9 cellular contexts compared by ENCODE assay signal in the genomic region with DNA sequence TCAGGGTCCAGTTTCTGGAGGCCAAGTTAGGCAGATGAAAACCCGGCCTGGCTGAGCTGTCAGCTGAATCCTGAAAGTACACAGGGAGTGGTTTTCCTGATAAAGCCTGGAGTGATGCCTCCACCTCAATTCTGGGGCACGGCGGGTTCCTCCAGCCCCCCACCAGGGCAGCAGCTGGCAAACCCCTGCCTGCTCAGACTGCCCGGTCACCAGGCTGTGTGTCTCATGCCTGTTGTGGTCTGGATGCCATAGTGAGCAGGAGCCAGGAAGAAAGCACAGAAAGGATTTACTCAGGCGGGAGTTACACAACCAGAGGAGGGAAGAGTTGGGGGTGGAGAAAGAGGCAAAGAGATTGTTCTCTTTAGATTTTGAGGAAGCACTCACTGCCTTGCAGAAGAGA.
DNase-seq lines count a peak whose midpoint lies in the region; ATAC-seq, FAIRE-seq and TF ChIP-seq lines count a peak whose summit lies in the region.
"Had no signal": no experiment of that assay in that cellular context is flagged by ENCODE, and none has a peak within 500 bp of the region (broad histone marks: within the 10 kb centered on the region; RNA-seq: fewer than 3 reads in every experiment).

No MANE protein-coding gene starts in this region.

- H3K27me3 ChIP-seq in layer of hippocampus (ENCODE audit: control insufficient read depth, insufficient read depth, low read length) (no peaks in the 10 kb centered on the region), stomach (no peaks in the 10 kb centered on the region)

- FAIRE-seq in H54 (lab: Jason Lieb, UNC): no peak

- peak; percentile 4 for TF ChIP-seq EP300 in stomach (IDR thresholded peaks at IDR 0.05)

- no peak for ATAC-seq in GM19324 (IDR thresholded peaks at IDR 0.05; ENCODE audit: low FRiP score, unreplicated experiment)

- TF ChIP-seq CTCF in astrocyte of the spinal cord (IDR thresholded peaks at IDR 0.05; ENCODE audit: low read depth, low read length) (no peak), stomach (IDR thresholded peaks at IDR 0.05) (no peak)

- peak; percentile 48 for DNase-seq in H54 (ENCODE audit: insufficient read length, low spot score)
- peak; percentile 75 for DNase-seq in astrocyte of the spinal cord (ENCODE audit: low read depth, low spot score)
- no peak for DNase-seq in stomach
- DNase-seq in NCI-H524 (lab: John Stamatoyannopoulos, UW): no peak
- DNase-seq in immature natural killer cell: no peak
- DNase-seq in stimulated activated naive CD4-positive, alpha-beta T cell (lab: John Stamatoyannopoulos, UW): no peak

- peaks cover 0 to 14% (median 10%) of the 10 kb centered on the region in 4 donors for H3K36me3 ChIP-seq in stomach

- intact Hi-C loops in stomach (cut with DNase I; ENCODE audit: low total_unique reads): no loop called here

- H3K27me3 Mint-ChIP-seq in immature natural killer cell (ENCODE audit: low read depth in 3 of 3): peaks cover 4 to 6% (median 5%) of the 10 kb centered on the region in 3 donors

- H3K4me3 Mint-ChIP-seq in immature natural killer cell: no peak overlapping the region
- H3K4me3 Mint-ChIP-seq: activated naive CD8-positive, alpha-beta T cell treated with anti-CD3 and anti-CD28 coated beads, Interleukin-2, amount 10 ng/mL, durations not matched to agents 7 days and 5 days had no signal

- WGBS in stomach, 5 donors: 36 to 46% (median 44%) methylated on average over 2 to 5 of the region's 5 CpGs

- no peak for TF ChIP-seq POLR2A in H54 (IDR thresholded peaks at IDR 0.05; ENCODE audit: low read depth, low read length)
- TF ChIP-seq POLR2A in stomach (IDR thresholded peaks at IDR 0.05): no peak

- H3K4me3 ChIP-seq in astrocyte of the spinal cord (ENCODE audit: low read depth, low read length) (no peak overlapping the region), stomach (no peak overlapping the region)

- peaks cover 4 to 67% (median 21%) of the 10 kb centered on the region in 4 donors for H3K4me1 ChIP-seq in stomach

- H3K27ac ChIP-seq in layer of hippocampus (ENCODE audit: low read depth, low read length): peak overlapping the region; percentile 25
- peak overlapping the region in 4 of 5 donors; percentile 34 to 82 (median 71) for H3K27ac ChIP-seq in stomach

- no peaks in the 10 kb centered on the region for H3K9me3 Mint-ChIP-seq in immature natural killer cell
- H3K9me3 Mint-ChIP-seq: activated naive CD8-positive, alpha-beta T cell treated with anti-CD3 and anti-CD28 coated beads, Interleukin-2, amount 10 ng/mL, durations not matched to agents 7 days and 5 days had no signal

- no peaks in the 10 kb centered on the region for H3K4me1 Mint-ChIP-seq in immature natural killer cell
- H3K4me1 Mint-ChIP-seq: activated naive CD8-positive, alpha-beta T cell treated with anti-CD3 and anti-CD28 coated beads, Interleukin-2, amount 10 ng/mL, durations not matched to agents 7 days and 5 days had no signal

- no peaks in the 10 kb centered on the region for H3K36me3 Mint-ChIP-seq in immature natural killer cell
- H3K36me3 Mint-ChIP-seq: activated naive CD8-positive, alpha-beta T cell treated with anti-CD3 and anti-CD28 coated beads, Interleukin-2, amount 10 ng/mL, durations not matched to agents 7 days and 5 days had no signal

- in situ Hi-C loops in astrocyte of the spinal cord (cut with HindIII; ENCODE audit: low sequenced_read_pairs): no loop called here

- H3K27ac Mint-ChIP-seq in immature natural killer cell: peak overlapping the region in 1 of 6 donors; percentile 9
- H3K27ac Mint-ChIP-seq: activated naive CD8-positive, alpha-beta T cell treated with anti-CD3 and anti-CD28 coated beads, Interleukin-2, amount 10 ng/mL, durations not matched to agents 7 days and 5 days had no signal

- H3K9me3 ChIP-seq in stomach: no peaks in the 10 kb centered on the region

Comparison
In these comparisons a context has a peak if more than half of its experiments do, and no peak if none do; other contexts are left out.
1. DNase-seq: peak in H54 (single experiment) and astrocyte of the spinal cord (single experiment); none in stomach (single experiment), NCI-H524 (0 of 2), immature natural killer cell (0 of 3) and stimulated activated naive CD4-positive, alpha-beta T cell (0 of 6).